1 cellular context compared by ENCODE assay signal in genomic region chr5:158154226-158155005, GRCh38.
A peak's percentile ranks its signal among the peaks of the same experiment; 100 is the strongest.
TF ChIP-seq lines count a peak whose summit lies in the region.

No MANE protein-coding gene starts in this region.

TF ChIP-seq in HEK293, 187 proteins besides CTCF, POLR2A, EP300 and RAD21 (continued from another document):
- TF ChIP-seq HIC1 (tag by site-specific recombination; IDR thresholded peaks at IDR 0.05), result peak; percentile 40; the same call in 1 of the 2 replicates
- no peak for TF ChIP-seq ZSCAN16 (tag by site-specific recombination; IDR thresholded peaks at IDR 0.05)
- TF ChIP-seq ZNF184 (tag by site-specific recombination; IDR thresholded peaks at IDR 0.05), result 0 out of 2 replicates have a peak, but pooled peaks have one; percentile 74
- peak; percentile 44; the same call in 1 of the 2 replicates for TF ChIP-seq MZF1 (tag by site-specific recombination; IDR thresholded peaks at IDR 0.05; ENCODE audit: borderline replicate concordance)
- 0 out of 2 replicates have a peak, but pooled peaks have one; percentile 29 for TF ChIP-seq KLF17 (tag by site-specific recombination; IDR thresholded peaks at IDR 0.05)
- peak; percentile 67 for TF ChIP-seq ZNF600 (tag by site-specific recombination; IDR thresholded peaks at IDR 0.05)
- TF ChIP-seq ZNF398 (tag by site-specific recombination; IDR thresholded peaks at IDR 0.05), result peak; percentile 53; the same call in 1 of the 2 replicates
- 0 out of 2 replicates have a peak, but pooled peaks have one; percentile 26 for TF ChIP-seq SP7 (tag by site-specific recombination; IDR thresholded peaks at IDR 0.05)
- no peak for TF ChIP-seq ZNF596 (tag by site-specific recombination; IDR thresholded peaks at IDR 0.05)
- no peak for TF ChIP-seq PBX3 (CRISPR knock-in tag; IDR thresholded peaks at IDR 0.05)
- peak; percentile 45; the same call in 1 of the 2 replicates for TF ChIP-seq ZSCAN4 (tag by site-specific recombination; IDR thresholded peaks at IDR 0.05)
- TF ChIP-seq ZSCAN23 (tag by site-specific recombination; IDR thresholded peaks at IDR 0.05), result no peak
- TF ChIP-seq SP3 (tag by site-specific recombination; IDR thresholded peaks at IDR 0.05), result no peak
- TF ChIP-seq ZNF692 (tag by site-specific recombination; IDR thresholded peaks at IDR 0.05), result peak; percentile 59; the same call in 1 of the 2 replicates
- peak; percentile 17; the same call in 1 of the 2 replicates for TF ChIP-seq ZNF843 (tag by site-specific recombination; IDR thresholded peaks at IDR 0.05)
- TF ChIP-seq ZNF501 (tag by site-specific recombination; IDR thresholded peaks at IDR 0.05), result 0 out of 2 replicates have a peak, but pooled peaks have one; percentile 15
- no peak for TF ChIP-seq YY2 (tag by site-specific recombination; IDR thresholded peaks at IDR 0.05)
- TF ChIP-seq ZNF660 (tag by site-specific recombination; IDR thresholded peaks at IDR 0.05), result peak; percentile 93
- TF ChIP-seq SCRT2 (tag by site-specific recombination; IDR thresholded peaks at IDR 0.05), result peak; percentile 58; the same call in 1 of the 2 replicates
- no peak for TF ChIP-seq ZNF223 (tag by site-specific recombination; IDR thresholded peaks at IDR 0.05)
- no peak for TF ChIP-seq OVOL3 (tag by site-specific recombination; IDR thresholded peaks at IDR 0.05)
- TF ChIP-seq TSHZ1 (tag by site-specific recombination; IDR thresholded peaks at IDR 0.05; ENCODE audit: borderline replicate concordance), result no peak
- TF ChIP-seq ZNF366 (tag by site-specific recombination; conservative IDR thresholded peaks at IDR 0.05), result peak; percentile 32; the same call in 1 of the 2 replicates
- TF ChIP-seq ZNF747 (tag by site-specific recombination; IDR thresholded peaks at IDR 0.05), result no peak
- TF ChIP-seq ZNF626 (tag by site-specific recombination; IDR thresholded peaks at IDR 0.05), result no peak
- peak; percentile 70; the same call in 1 of the 2 replicates for TF ChIP-seq ZNF394 (tag by site-specific recombination; IDR thresholded peaks at IDR 0.05; ENCODE audit: borderline replicate concordance)
- TF ChIP-seq ZNF175 (tag by site-specific recombination; IDR thresholded peaks at IDR 0.05), result no peak
